Comparison of ENCODE assay signal across 18 cellular contexts in the genomic region with DNA sequence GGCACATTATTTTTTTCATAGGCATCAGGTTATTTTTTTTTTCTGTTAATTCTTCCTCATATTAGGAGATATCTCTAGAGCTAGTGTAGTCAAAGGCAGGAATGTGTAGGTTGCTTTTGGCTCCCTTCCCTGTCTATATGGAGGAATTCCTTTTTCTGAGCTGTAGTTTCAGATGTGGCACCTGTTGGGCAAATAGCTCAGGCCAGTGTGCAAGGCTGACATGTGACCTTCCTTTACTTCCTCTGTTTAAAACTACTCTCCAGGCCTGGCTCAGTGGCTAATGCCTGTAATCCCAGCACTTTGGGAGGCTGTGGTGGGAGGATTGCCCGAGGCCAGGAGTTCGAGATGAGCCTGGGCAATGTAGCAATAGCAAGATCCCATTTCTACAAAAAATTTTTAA. TPM values are rescaled to one million over a fixed set of nuclear protein-coding genes. Genes with fewer than 3 reads are reported as not detected.
A peak's percentile ranks its signal among the peaks of the same experiment; 100 is the strongest.
DNase-seq lines count a peak whose midpoint lies in the region; ATAC-seq, FAIRE-seq and TF ChIP-seq lines count a peak whose summit lies in the region.
"Had no signal": no experiment of that assay in that cellular context is flagged by ENCODE, and none has a peak within 500 bp of the region (broad histone marks: within the 10 kb centered on the region; RNA-seq: fewer than 3 reads in every experiment).

No MANE protein-coding gene starts in this region.

- H2AFZ ChIP-seq in Loucy (ENCODE audit: low read length), result no peak overlapping the region

- H3K4me3 ChIP-seq in Loucy (ENCODE audit: low read length, poor library complexity, severe bottlenecking), result no peak overlapping the region
- H3K4me3 ChIP-seq: Peyer's patch had no signal

- H3K27ac Mint-ChIP-seq in activated T-helper 17 cell treated with anti-CD3 and anti-CD28 coated beads, Interleukin-2, amount 50 U/mL, for 72 hours, result peak overlapping the region; percentile 31
- H3K27ac Mint-ChIP-seq in stimulated activated memory B cell treated with anti-CD40 and anti-IgM and Interleukin-4, amounts not matched to agents 10 μg/mL and 1 μg/mL and 100 μg/mL, for 72 hours, result peak overlapping the region; percentile 77
- no peak overlapping the region for H3K27ac Mint-ChIP-seq in activated naive CD8-positive, alpha-beta T cell treated with anti-CD3 and anti-CD28 coated beads for 36 hours

- H3K9me3 Mint-ChIP-seq in activated T-helper 17 cell treated with anti-CD3 and anti-CD28 coated beads, Interleukin-2, amount 50 U/mL, for 72 hours, result no peaks in the 10 kb centered on the region
- H3K9me3 Mint-ChIP-seq in stimulated activated memory B cell treated with anti-CD40 and anti-IgM and Interleukin-4, amounts not matched to agents 10 μg/mL and 1 μg/mL and 100 μg/mL, for 72 hours, result no peaks in the 10 kb centered on the region
- no peaks in the 10 kb centered on the region for H3K9me3 Mint-ChIP-seq in activated naive CD8-positive, alpha-beta T cell treated with anti-CD3 and anti-CD28 coated beads for 36 hours
- H3K9me3 Mint-ChIP-seq: CD4-positive, CD25-positive, alpha-beta regulatory T cell had no signal

- no peaks in the 10 kb centered on the region for H3K27me3 ChIP-seq in Loucy (ENCODE audit: insufficient read depth, low read length, poor library complexity, severe bottlenecking)
- H3K27me3 ChIP-seq: Peyer's patch had no signal

- peak overlapping the region; percentile 58 for H3K4me2 ChIP-seq in Loucy (ENCODE audit: low read depth, low read length, poor library complexity, severe bottlenecking)

- peaks cover 29% of the 10 kb centered on the region for H3K4me1 ChIP-seq in Loucy (ENCODE audit: insufficient read depth, low read length, poor library complexity, severe bottlenecking)
- H3K4me1 ChIP-seq: Peyer's patch had no signal

- peak; percentile 64 for FAIRE-seq in GM12891 (lab: Jason Lieb, UNC)

- no peaks in the 10 kb centered on the region for H3F3A ChIP-seq in Loucy (ENCODE audit: low read depth)

- H3K36me3 Mint-ChIP-seq in activated T-helper 17 cell treated with anti-CD3 and anti-CD28 coated beads, Interleukin-2, amount 50 U/mL, for 72 hours (ENCODE audit: low read depth), result peaks cover 5% of the 10 kb centered on the region
- peaks cover 10% of the 10 kb centered on the region for H3K36me3 Mint-ChIP-seq in stimulated activated memory B cell treated with anti-CD40 and anti-IgM and Interleukin-4, amounts not matched to agents 10 μg/mL and 1 μg/mL and 100 μg/mL, for 72 hours
- H3K36me3 Mint-ChIP-seq in activated naive CD8-positive, alpha-beta T cell treated with anti-CD3 and anti-CD28 coated beads for 36 hours, result peaks cover 2% of the 10 kb centered on the region

- no peak overlapping the region for H3K9ac ChIP-seq in Loucy (ENCODE audit: low read depth, low read length, poor library complexity, severe bottlenecking)

- no peak overlapping the region for H3K4me3 Mint-ChIP-seq in activated T-helper 17 cell treated with anti-CD3 and anti-CD28 coated beads, Interleukin-2, amount 50 U/mL, for 72 hours
- no peak overlapping the region for H3K4me3 Mint-ChIP-seq in stimulated activated memory B cell treated with anti-CD40 and anti-IgM and Interleukin-4, amounts not matched to agents 10 μg/mL and 1 μg/mL and 100 μg/mL, for 72 hours
- no peak overlapping the region for H3K4me3 Mint-ChIP-seq in activated naive CD8-positive, alpha-beta T cell treated with anti-CD3 and anti-CD28 coated beads for 36 hours
- H3K4me3 Mint-ChIP-seq: CD4-positive, CD25-positive, alpha-beta regulatory T cell had no signal

- no peaks in the 10 kb centered on the region for H3K9me2 ChIP-seq in Loucy (replicated peaks; ENCODE audit: low read depth, low read length)

- no peaks in the 10 kb centered on the region for H3K79me2 ChIP-seq in Loucy (ENCODE audit: insufficient read depth, low read length)

- no peak for TF ChIP-seq CTCF in Loucy (conservative IDR thresholded peaks at IDR 0.05; ENCODE audit: low read length)

- ATAC-seq in activated T-helper 17 cell treated with anti-CD3 and anti-CD28 coated beads, Interleukin-2, amount 50 U/mL, for 72 hours (replicated peaks), result no peak
- no peak for ATAC-seq in stimulated activated memory B cell treated with anti-CD40 and anti-IgM and Interleukin-4, amounts not matched to agents 10 μg/mL and 1 μg/mL and 100 μg/mL, for 72 hours
- ATAC-seq in GM19452 (IDR thresholded peaks at IDR 0.05; ENCODE audit: unreplicated experiment), result no peak
- ATAC-seq: HCT116 had no signal

- no peaks in the 10 kb centered on the region for H3K36me3 ChIP-seq in Loucy (ENCODE audit: insufficient read depth, low read length)
- H3K36me3 ChIP-seq: Peyer's patch had no signal

- DNase-seq in GM12891 (ENCODE audit: insufficient read length, low spot score) (no peak), AG08395 (ENCODE audit: low spot score) (no peak), NCI-H128 (lab: John Stamatoyannopoulos, UW; ENCODE audit: unreplicated experiment) (no peak)
- DNase-seq in activated naive CD8-positive, alpha-beta T cell treated with anti-CD3 and anti-CD28 coated beads for 36 hours, result no peak
- DNase-seq: AML-193; Calu3; CD4-positive, CD25-positive, alpha-beta regulatory T cell; KBM-7; NCI-H1417 treated with DMSO at 0.1 percent for 48 hours; NCI-H2029; NCI-H510A treated with DMSO at 0.1 percent for 48 hours; Peyer's patch; SHP77 had no signal

- no peak for TF ChIP-seq POLR2A in GM12891 (IDR thresholded peaks at IDR 0.05; ENCODE audit: low read depth, low read length)

- H3K27me3 Mint-ChIP-seq in activated T-helper 17 cell treated with anti-CD3 and anti-CD28 coated beads, Interleukin-2, amount 50 U/mL, for 72 hours, result no peaks in the 10 kb centered on the region
- no peaks in the 10 kb centered on the region for H3K27me3 Mint-ChIP-seq in stimulated activated memory B cell treated with anti-CD40 and anti-IgM and Interleukin-4, amounts not matched to agents 10 μg/mL and 1 μg/mL and 100 μg/mL, for 72 hours
- no peaks in the 10 kb centered on the region for H3K27me3 Mint-ChIP-seq in activated naive CD8-positive, alpha-beta T cell treated with anti-CD3 and anti-CD28 coated beads for 36 hours
- H3K27me3 Mint-ChIP-seq: CD4-positive, CD25-positive, alpha-beta regulatory T cell had no signal

- H4K20me1 ChIP-seq in Loucy (ENCODE audit: insufficient read depth, low read length, poor library complexity, severe bottlenecking), result no peaks in the 10 kb centered on the region

- no peaks in the 10 kb centered on the region for H3K9me3 ChIP-seq in Loucy (ENCODE audit: insufficient read depth, low read depth, low read length)
- H3K9me3 ChIP-seq: Peyer's patch had no signal

- no peaks in the 10 kb centered on the region for H3K4me1 Mint-ChIP-seq in activated T-helper 17 cell treated with anti-CD3 and anti-CD28 coated beads, Interleukin-2, amount 50 U/mL, for 72 hours
- H3K4me1 Mint-ChIP-seq in stimulated activated memory B cell treated with anti-CD40 and anti-IgM and Interleukin-4, amounts not matched to agents 10 μg/mL and 1 μg/mL and 100 μg/mL, for 72 hours, result peaks cover 31% of the 10 kb centered on the region
- H3K4me1 Mint-ChIP-seq in activated naive CD8-positive, alpha-beta T cell treated with anti-CD3 and anti-CD28 coated beads for 36 hours, result peaks cover 2% of the 10 kb centered on the region

TF ChIP-seq in GM12891, 5 proteins besides CTCF, POLR2A, EP300 and RAD21:
- TF ChIP-seq POLR2AphosphoS5 (IDR thresholded peaks at IDR 0.05; ENCODE audit: low read depth, low read length), result no peak
- TF ChIP-seq PAX5 (IDR thresholded peaks at IDR 0.05; ENCODE audit: insufficient read depth, low read length, severe bottlenecking), result no peak

RNA-seq across cellular contexts. Expression of a gene that starts 40.5 kb away (rescaled TPM):
- 2.4 TPM for polyA plus RNA-seq in GM12891 (2012; ENCODE audit: low read depth, missing spikeins)
- total RNA-seq in activated T-helper 17 cell treated with anti-CD3 and anti-CD28 coated beads, Interleukin-2, amount 50 U/mL, for 72 hours, result 10 to 100 TPM; 10.0 to 12.5 TPM
- 1 to 10 TPM; 8.4 to 8.8 TPM for total RNA-seq in activated naive CD8-positive, alpha-beta T cell treated with anti-CD3 and anti-CD28 coated beads for 36 hours
